ENCODE assay signal across 8 cellular contexts in genomic region chr5:141387557-141388311, GRCh38. TPM values are rescaled to one million over a fixed set of nuclear protein-coding genes. Genes with fewer than 3 reads are reported as not detected.
A peak's percentile ranks its signal among the peaks of the same experiment; 100 is the strongest.
DNase-seq lines count a peak whose midpoint lies in the region; ATAC-seq and TF ChIP-seq lines count a peak whose summit lies in the region.
"Not testable (repeated sequence)": the region's sequence is repeated elsewhere in the genome, so short reads cannot be mapped to it uniquely, and the experiment has no call there.

PCDHGB4 (plus strand) TSS chr5:141387698; CDS start chr5:141387885, 187 bp downstream.

- not testable (repeated sequence) for H3K27ac Mint-ChIP-seq in CD8-positive, alpha-beta memory T cell; activated CD4-positive, alpha-beta T cell treated with anti-CD3 and anti-CD28 coated beads, Interleukin-2, amount 10 ng/mL, durations not matched to agents 24 days and 14 days; naive thymus-derived CD4-positive, alpha-beta T cell; stimulated activated naive B cell treated with anti-CD40 and anti-IgM and Interleukin-4, amounts not matched to agents 10 μg/mL and 1 μg/mL and 100 μg/mL, for 72 hours
- H3K27ac Mint-ChIP-seq in chondrocyte (ENCODE audit: unreplicated experiment): peak within 1 kb of the TSS; percentile 27

- H3K9me3 ChIP-seq in CD8-positive, alpha-beta memory T cell (ENCODE audit: low read length): not testable (repeated sequence)
- peaks cover 10 to 94% of the 10 kb centered on the region in 2 donors for H3K9me3 ChIP-seq in right atrium auricular region
- peaks cover 0 to 45% (median 0%) of the 10 kb centered on the region in 3 experiments for H3K9me3 ChIP-seq in naive thymus-derived CD4-positive, alpha-beta T cell (ENCODE audit: control insufficient read depth in 2 of 3, low read length in 3 of 3)

- not testable (repeated sequence) for H3K4me1 ChIP-seq in CD8-positive, alpha-beta memory T cell (ENCODE audit: insufficient read depth, low read length); right atrium auricular region; naive thymus-derived CD4-positive, alpha-beta T cell (ENCODE audit: control insufficient read depth in 2 of 2, insufficient read depth in 2 of 2, low read length in 2 of 2)

- POLR2A ChIA-PET in CD8-positive, alpha-beta memory T cell (lab: Charles Lee); naive thymus-derived CD4-positive, alpha-beta T cell (lab: Charles Lee): not testable (repeated sequence)

- H3K4me3 ChIP-seq in CD8-positive, alpha-beta memory T cell (ENCODE audit: low read length); naive thymus-derived CD4-positive, alpha-beta T cell (ENCODE audit: low read length): not testable (repeated sequence)
- peak within 1 kb of the TSS; percentile 33 to 39 for H3K4me3 ChIP-seq in right atrium auricular region

- ATAC-seq in GM21360 (IDR thresholded peaks at IDR 0.05; ENCODE audit: unreplicated experiment) (peak; percentile 84), HG03520 (IDR thresholded peaks at IDR 0.05; ENCODE audit: unreplicated experiment) (peak; percentile 54)
- ATAC-seq in naive thymus-derived CD4-positive, alpha-beta T cell: peak; percentile 74
- peak in 1 of 2 donors; percentile 34 for ATAC-seq in stimulated activated naive B cell treated with anti-CD40 and anti-IgM and Interleukin-4, amounts not matched to agents 10 μg/mL and 1 μg/mL and 100 μg/mL, for 72 hours (replicated peaks)

- peaks cover 10% of the 10 kb centered on the region for H3K27me3 ChIP-seq in CD8-positive, alpha-beta memory T cell (ENCODE audit: insufficient read depth, low read length, poor library complexity, severe bottlenecking)
- not testable (repeated sequence) for H3K27me3 ChIP-seq in right atrium auricular region
- peaks cover 4 to 16% of the 10 kb centered on the region in 2 donors for H3K27me3 ChIP-seq in naive thymus-derived CD4-positive, alpha-beta T cell (ENCODE audit: control insufficient read depth in 2 of 2, insufficient read depth in 2 of 2, low read length in 2 of 2)

- H3K9me3 Mint-ChIP-seq in CD8-positive, alpha-beta memory T cell: peaks cover 30 to 76% (median 66%) of the 10 kb centered on the region in 5 donors
- H3K9me3 Mint-ChIP-seq in activated CD4-positive, alpha-beta T cell treated with anti-CD3 and anti-CD28 coated beads, Interleukin-2, amount 10 ng/mL, durations not matched to agents 24 days and 14 days: peaks cover 25% of the 10 kb centered on the region
- H3K9me3 Mint-ChIP-seq in chondrocyte (ENCODE audit: low read depth): peaks cover 46% of the 10 kb centered on the region
- H3K9me3 Mint-ChIP-seq in naive thymus-derived CD4-positive, alpha-beta T cell: peaks cover 0 to 90% (median 56%) of the 10 kb centered on the region in 11 donors
- H3K9me3 Mint-ChIP-seq in stimulated activated naive B cell treated with anti-CD40 and anti-IgM and Interleukin-4, amounts not matched to agents 10 μg/mL and 1 μg/mL and 100 μg/mL, for 72 hours: peaks cover 17 to 19% of the 10 kb centered on the region in 2 donors

- peaks cover 67 to 74% of the 10 kb centered on the region in 2 donors for H3K27me3 Mint-ChIP-seq in CD8-positive, alpha-beta memory T cell
- H3K27me3 Mint-ChIP-seq in activated CD4-positive, alpha-beta T cell treated with anti-CD3 and anti-CD28 coated beads, Interleukin-2, amount 10 ng/mL, durations not matched to agents 24 days and 14 days: peaks cover 17% of the 10 kb centered on the region
- not testable (repeated sequence) for H3K27me3 Mint-ChIP-seq in chondrocyte (ENCODE audit: low read depth)
- H3K27me3 Mint-ChIP-seq in naive thymus-derived CD4-positive, alpha-beta T cell: peaks cover 36 to 85% (median 81%) of the 10 kb centered on the region in 5 donors
- H3K27me3 Mint-ChIP-seq in stimulated activated naive B cell treated with anti-CD40 and anti-IgM and Interleukin-4, amounts not matched to agents 10 μg/mL and 1 μg/mL and 100 μg/mL, for 72 hours: peaks cover 70 to 85% of the 10 kb centered on the region in 2 donors

- peaks cover 3 to 11% (median 4%) of the 10 kb centered on the region in 3 donors for H3K36me3 Mint-ChIP-seq in CD8-positive, alpha-beta memory T cell
- not testable (repeated sequence) for H3K36me3 Mint-ChIP-seq in activated CD4-positive, alpha-beta T cell treated with anti-CD3 and anti-CD28 coated beads, Interleukin-2, amount 10 ng/mL, durations not matched to agents 24 days and 14 days (ENCODE audit: low read depth); chondrocyte (ENCODE audit: low read depth)
- peaks cover 5 to 31% (median 10%) of the 10 kb centered on the region in 5 donors for H3K36me3 Mint-ChIP-seq in naive thymus-derived CD4-positive, alpha-beta T cell
- peaks cover 11 to 19% of the 10 kb centered on the region in 2 donors for H3K36me3 Mint-ChIP-seq in stimulated activated naive B cell treated with anti-CD40 and anti-IgM and Interleukin-4, amounts not matched to agents 10 μg/mL and 1 μg/mL and 100 μg/mL, for 72 hours

- not testable (repeated sequence) for H3K27ac ChIP-seq in CD8-positive, alpha-beta memory T cell (ENCODE audit: low read depth, low read length); right atrium auricular region; naive thymus-derived CD4-positive, alpha-beta T cell (ENCODE audit: low read depth, low read length)

- not testable (repeated sequence) for H3K36me3 ChIP-seq in CD8-positive, alpha-beta memory T cell (ENCODE audit: insufficient read depth, low read length); right atrium auricular region; naive thymus-derived CD4-positive, alpha-beta T cell (ENCODE audit: control insufficient read depth in 2 of 3, insufficient read depth in 3 of 3, low read length in 3 of 3)

- intact Hi-C loops in activated CD4-positive, alpha-beta T cell treated with anti-CD3 and anti-CD28 coated beads, Interleukin-2, amount 10 ng/mL, durations not matched to agents 24 days and 14 days (cut with micrococcal nuclease); naive thymus-derived CD4-positive, alpha-beta T cell (cut with micrococcal nuclease): not testable (repeated sequence)

- CTCF ChIA-PET in CD8-positive, alpha-beta memory T cell (lab: Charles Lee); naive thymus-derived CD4-positive, alpha-beta T cell (lab: Charles Lee): not testable (repeated sequence)

- DNase-seq in CD8-positive, alpha-beta memory T cell; chondrocyte (ENCODE audit: low spot score); right atrium auricular region (ENCODE audit: low spot score); stimulated activated naive B cell treated with anti-CD40 and anti-IgM and Interleukin-4, amounts not matched to agents 10 μg/mL and 1 μg/mL and 100 μg/mL, for 72 hours: not testable (repeated sequence)
- DNase-seq in activated CD4-positive, alpha-beta T cell treated with anti-CD3 and anti-CD28 coated beads, Interleukin-2, amount 10 ng/mL, durations not matched to agents 24 days and 14 days: peak; percentile 74
- DNase-seq in naive thymus-derived CD4-positive, alpha-beta T cell: peak in 3 of 9 donors; percentile 8 to 24 (median 8)

- H3K4me3 Mint-ChIP-seq in CD8-positive, alpha-beta memory T cell: peak within 1 kb of the TSS in 4 of 7 donors; percentile 22 to 74 (median 30)
- H3K4me3 Mint-ChIP-seq in activated CD4-positive, alpha-beta T cell treated with anti-CD3 and anti-CD28 coated beads, Interleukin-2, amount 10 ng/mL, durations not matched to agents 24 days and 14 days: peak within 1 kb of the TSS; percentile 56
- peak within 1 kb of the TSS; percentile 68 for H3K4me3 Mint-ChIP-seq in chondrocyte (ENCODE audit: unreplicated experiment)
- peak within 1 kb of the TSS in 9 of 10 donors; percentile 19 to 68 (median 50) for H3K4me3 Mint-ChIP-seq in naive thymus-derived CD4-positive, alpha-beta T cell
- H3K4me3 Mint-ChIP-seq in stimulated activated naive B cell treated with anti-CD40 and anti-IgM and Interleukin-4, amounts not matched to agents 10 μg/mL and 1 μg/mL and 100 μg/mL, for 72 hours: peak within 1 kb of the TSS; percentile 57 to 68

- TF ChIP-seq CTCF in chondrocyte (IDR thresholded peaks at IDR 0.05) (peak; percentile 66), right atrium auricular region (IDR thresholded peaks at IDR 0.05) (peak; percentile 42 to 70)

- H3K4me1 Mint-ChIP-seq in CD8-positive, alpha-beta memory T cell; activated CD4-positive, alpha-beta T cell treated with anti-CD3 and anti-CD28 coated beads, Interleukin-2, amount 10 ng/mL, durations not matched to agents 24 days and 14 days; chondrocyte (ENCODE audit: low read depth); naive thymus-derived CD4-positive, alpha-beta T cell; stimulated activated naive B cell treated with anti-CD40 and anti-IgM and Interleukin-4, amounts not matched to agents 10 μg/mL and 1 μg/mL and 100 μg/mL, for 72 hours: not testable (repeated sequence)

RNA-seq across cellular contexts. Expression of gene PCDHGB4, which starts in this region (rescaled TPM):
- under 1 TPM in 1 of 2 experiments, not detected in 1; 0.13 TPM for total RNA-seq in CD8-positive, alpha-beta memory T cell
- polyA plus RNA-seq in CD8-positive, alpha-beta memory T cell: 0.08 TPM
- 0.21 TPM in 2 replicates for total RNA-seq in activated CD4-positive, alpha-beta T cell treated with anti-CD3 and anti-CD28 coated beads, Interleukin-2, amount 10 ng/mL, durations not matched to agents 24 days and 14 days
- total RNA-seq in chondrocyte (12.6 to 14.2 TPM (median 14.2 TPM) in 3 replicates), right atrium auricular region (1 to 10 TPM; 6.3 to 6.4 TPM)
- total RNA-seq in naive thymus-derived CD4-positive, alpha-beta T cell: under 1 TPM in 4 of 5 experiments, not detected in 1; 0.08 to 0.27 (median 0.24) TPM
- polyA plus RNA-seq in naive thymus-derived CD4-positive, alpha-beta T cell: not detected

Comparison
In these comparisons a context has a peak if more than half of its experiments do, and no peak if none do; other contexts are left out.
1. Peak in DNase-seq in activated CD4-positive, alpha-beta T cell treated with anti-CD3 and anti-CD28 coated beads, Interleukin-2, amount 10 ng/mL, durations not matched to agents 24 days and 14 days; RNA of the gene not detected or under 1 TPM.
2. Peak in ATAC-seq in naive thymus-derived CD4-positive, alpha-beta T cell; RNA of the gene not detected or under 1 TPM.